In genomic region chr9:129669141-129669718, GRCh38 we compare ENCODE assay signal across 14 cellular contexts. TPM values are rescaled to one million over a fixed set of nuclear protein-coding genes. Genes with fewer than 3 reads are reported as not detected.
DNase-seq lines count a peak whose midpoint lies in the region; ATAC-seq and TF ChIP-seq lines count a peak whose summit lies in the region.
"Had no signal": no experiment of that assay in that cellular context is flagged by ENCODE, and none has a peak within 500 bp of the region (broad histone marks: within the 10 kb centered on the region; RNA-seq: fewer than 3 reads in every experiment).

No MANE protein-coding gene starts in this region.

- no peaks in the 10 kb centered on the region for H4K20me1 ChIP-seq in HCT116 (ENCODE audit: insufficient read depth)

- TF ChIP-seq RAD21 in HCT116 (IDR thresholded peaks at IDR 0.05; ENCODE audit: low read depth) = no peak

- H2AFZ ChIP-seq in ACC112 (ENCODE audit: low read length, unreplicated experiment) (no peak overlapping the region), HCT116 (ENCODE audit: low read depth, low read length, poor library complexity, severe bottlenecking) (no peak overlapping the region)

- no peak for ATAC-seq in HCT116
- ATAC-seq in GM18907 (IDR thresholded peaks at IDR 0.05; ENCODE audit: unreplicated experiment) = no peak
- no peak for ATAC-seq in HG03520 (IDR thresholded peaks at IDR 0.05; ENCODE audit: unreplicated experiment)
- no peak for ATAC-seq in GM19035 (IDR thresholded peaks at IDR 0.05; ENCODE audit: unreplicated experiment)

- H3K9me2 ChIP-seq in HCT116 (ENCODE audit: insufficient read depth) = no peaks in the 10 kb centered on the region

- CTCF ChIA-PET in HCT116 (lab: Charles Lee) = no interaction called here

- POLR2A ChIA-PET in HCT116 (lab: Charles Lee) = no interaction called here

- H3K4me1 ChIP-seq in ACC112 (ENCODE audit: control insufficient read depth, insufficient read depth, low read length, unreplicated experiment) = peaks cover 17% of the 10 kb centered on the region
- H3K4me1 ChIP-seq in HCT116 (ENCODE audit: control insufficient read depth in 1 of 2, insufficient read depth in 2 of 2, low read length in 2 of 2) = peaks cover 15 to 27% of the 10 kb centered on the region in 2 experiments
- H3K4me1 ChIP-seq in ascending aorta = peaks cover 0 to 36% of the 10 kb centered on the region in 2 donors
- H3K4me1 ChIP-seq: breast epithelium had no signal

- H3K27ac ChIP-seq in ACC112 (ENCODE audit: low read depth, low read length) (peak overlapping the region; percentile 3; the same call in 1 of the 2 replicates), HCT116 (ENCODE audit: low read depth, low read length) (no peak overlapping the region), ascending aorta (peak overlapping the region; percentile 66 to 74)

- no peaks in the 10 kb centered on the region for H3K27me3 ChIP-seq in ACC112 (ENCODE audit: insufficient read depth, low read length)
- no peaks in the 10 kb centered on the region for H3K27me3 ChIP-seq in HCT116 (ENCODE audit: insufficient read depth, low read length)
- no peaks in the 10 kb centered on the region for H3K27me3 ChIP-seq in ascending aorta
- H3K27me3 ChIP-seq: breast epithelium had no signal

- intact Hi-C loops in HCT116 (cut with micrococcal nuclease) (no loop called here), ascending aorta (cut with DNase I) (no loop called here)

- H3K4me2 ChIP-seq in HCT116 (ENCODE audit: low read length) = no peak overlapping the region

- no peaks in the 10 kb centered on the region for H3K9me3 ChIP-seq in HCT116 (ENCODE audit: control insufficient read depth in 1 of 2, insufficient read depth in 1 of 2, low read depth in 1 of 2, low read length in 2 of 2)
- H3K9me3 ChIP-seq in ascending aorta = no peaks in the 10 kb centered on the region
- H3K9me3 ChIP-seq: breast epithelium had no signal

- TF ChIP-seq CTCF in HCT116 (IDR thresholded peaks at IDR 0.05 in 2 of 3, conservative IDR thresholded peaks at IDR 0.05 in 1 of 3; ENCODE audit: borderline replicate concordance in 1 of 3, insufficient read depth in 1 of 3, low read depth in 2 of 3, low read length in 2 of 3) (no peak), ascending aorta (IDR thresholded peaks at IDR 0.05) (no peak)

- RAD21 ChIA-PET in HCT116 (lab: Charles Lee; ENCODE audit: low non-redundant PET in 1 of 2, low total read pairs in 2 of 2, uncharacterized antibody in 2 of 2, unreplicated experiment in 2 of 2) = no interaction called here

- TF ChIP-seq POLR2A in HCT116 (IDR thresholded peaks at IDR 0.05; ENCODE audit: borderline replicate concordance, extremely low read depth, insufficient read depth, insufficient read length) = no peak

- DNase-seq in HCT116 (ENCODE audit: low read depth, low spot score) (no peak), ascending aorta (ENCODE audit: low spot score in 2 of 2) (peak in 1 of 2 donors; percentile 77), iris pigment epithelial cell (ENCODE audit: low read depth) (peak; percentile 84)
- DNase-seq in stimulated activated CD4-positive, alpha-beta T cell treated with anti-CD3 and anti-CD28 coated beads, Interleukin-2, amount 100 ng/mL, for 48 hours = no peak
- DNase-seq: ACHN; activated T-cell treated with anti-CD3 and anti-CD28 coated beads, Interleukin-2, amount 50 U/mL, for 24 hours; MV-4-11 had no signal

- H3K9ac ChIP-seq in HCT116 (ENCODE audit: low read length) = no peak overlapping the region

- H3K79me2 ChIP-seq in ACC112 (ENCODE audit: control insufficient read depth, insufficient read depth, low read length, unreplicated experiment) = peaks cover 35% of the 10 kb centered on the region
- H3K79me2 ChIP-seq in HCT116 (ENCODE audit: insufficient read depth, low read length) = peaks cover 10% of the 10 kb centered on the region; the same call in 1 of the 2 replicates

- H3K4me3 ChIP-seq in ACC112 (ENCODE audit: low read depth, low read length) (no peak overlapping the region), HCT116 (replicated peaks in 1 of 2; ENCODE audit: low read depth in 1 of 2, low read length in 2 of 2) (no peak overlapping the region), ascending aorta (peak overlapping the region in 1 of 2 donors; percentile 34)
- H3K4me3 ChIP-seq: lung had no signal

- H3K36me3 ChIP-seq in ACC112 (ENCODE audit: insufficient read depth, low read length) (no peaks in the 10 kb centered on the region), HCT116 (ENCODE audit: control insufficient read depth in 1 of 2, insufficient read depth in 2 of 2, low read length in 2 of 2) (no peaks in the 10 kb centered on the region), ascending aorta (no peaks in the 10 kb centered on the region)
- H3K36me3 ChIP-seq: breast epithelium had no signal

- BruUV-seq in HCT116 (replicated peaks; lab: Mats Ljungman, UMichigan) = TSS peak; percentile 26

TF ChIP-seq in HCT116, 20 proteins besides CTCF, POLR2A, EP300 and RAD21:
- TF ChIP-seq SRF (IDR thresholded peaks at IDR 0.05; ENCODE audit: low read depth) (no peak), ATF3 (IDR thresholded peaks at IDR 0.05) (no peak), MAX (IDR thresholded peaks at IDR 0.05) (no peak), EZH2phosphoT487 (IDR thresholded peaks at IDR 0.05; ENCODE audit: borderline replicate concordance) (no peak), ELF1 (IDR thresholded peaks at IDR 0.05; ENCODE audit: borderline replicate concordance, low read depth) (no peak), CEBPB (IDR thresholded peaks at IDR 0.05; ENCODE audit: low read depth) (no peak), CBX3 (IDR thresholded peaks at IDR 0.05; ENCODE audit: low read depth) (no peak), EGR1 (IDR thresholded peaks at IDR 0.05; ENCODE audit: low read depth) (no peak), ZNF274 (IDR thresholded peaks at IDR 0.05; ENCODE audit: low read depth, low read length) (no peak), SIN3A (IDR thresholded peaks at IDR 0.05; ENCODE audit: low read depth) (no peak), EZH2 (IDR thresholded peaks at IDR 0.05) (no peak), YY1 (IDR thresholded peaks at IDR 0.05; ENCODE audit: extremely low read depth, insufficient replicate concordance, low read depth, low read length) (no peak), FOSL1 (IDR thresholded peaks at IDR 0.05; ENCODE audit: low read depth) (no peak), SP1 (IDR thresholded peaks at IDR 0.05; ENCODE audit: low read depth) (no peak), JUND (IDR thresholded peaks at IDR 0.05) (no peak), TCF7L2 (IDR thresholded peaks at IDR 0.05; ENCODE audit: borderline replicate concordance, extremely low read depth, insufficient read depth, insufficient read length) (no peak), REST (IDR thresholded peaks at IDR 0.05; ENCODE audit: low read depth) (no peak), ZFX (IDR thresholded peaks at IDR 0.05) (no peak)

RNA-seq across cellular contexts. Expression of gene PRRX2, which starts 3.8 kb away (rescaled TPM):
- 25.5 TPM for total RNA-seq in HCT116 (2021; ENCODE audit: unreplicated experiment)
- 12.7 and 17.1 TPM in 2 replicates for polyA plus RNA-seq in HCT116 (2012)
- 112 TPM for total RNA-seq in ascending aorta

RNA-seq across cellular contexts. Expression of gene ASB6, which starts 27.3 kb away (rescaled TPM):
- total RNA-seq in HCT116 (2021; ENCODE audit: unreplicated experiment) = 21.6 TPM
- polyA plus RNA-seq in HCT116 (2012) = 18.3 and 20.7 TPM in 2 replicates
- total RNA-seq in ascending aorta = 29.7 TPM

RNA-seq across cellular contexts. Expression of gene NTMT1, which starts 43.3 kb away (rescaled TPM):
- total RNA-seq in HCT116 (2021; ENCODE audit: unreplicated experiment) (84.8 TPM), ascending aorta (6.9 TPM)
- polyA plus RNA-seq in HCT116 (2012) = 82.9 and 91.6 TPM in 2 replicates

RNA-seq across cellular contexts. Expression of gene C9orf50, which starts 48.3 kb away (rescaled TPM):
- total RNA-seq in HCT116 (2021; ENCODE audit: unreplicated experiment) (not detected), ascending aorta (not detected)
- polyA plus RNA-seq in HCT116 (2012) = not detected in 2 replicates
- total RNA-seq: omental fat pad had no signal
- polyA plus RNA-seq: lung had no signal

Comparison
In these comparisons a context has a peak if more than half of its experiments do, and no peak if none do; other contexts are left out.
1. RNA of gene NTMT1, which starts 43.3 kb away (total RNA-seq): 84.8 TPM in HCT116 (single experiment); 6.9 TPM in ascending aorta (single experiment); every median in the first group is over 10 times any median in the second.